In genomic region chr1:85692730-85693314, GRCh38 we compare ENCODE assay signal across 8 cellular contexts. TPM values are rescaled to one million over a fixed set of nuclear protein-coding genes. Genes with fewer than 3 reads are reported as not detected.
DNase-seq lines count a peak whose midpoint lies in the region; ATAC-seq, FAIRE-seq and TF ChIP-seq lines count a peak whose summit lies in the region.

No MANE protein-coding gene starts in this region.

- no peak overlapping the region for H3K56ac ChIP-seq in H1 (replicated peaks; ENCODE audit: insufficient read length, low read depth, low read length)

- H3K18ac ChIP-seq in H1 (ENCODE audit: extremely low read depth, low read length), result no peak overlapping the region

- H3K4ac ChIP-seq in H1 (replicated peaks; ENCODE audit: insufficient read length, low read depth, low read length), result no peak overlapping the region

- 84% methylated on average over 1 of the region's 1 CpG; no CpG with 5 or more reads in 1 of the 2 experiments for WGBS in H1 (ENCODE audit: extremely low coverage in 1 of 2, insufficient coverage in 1 of 2, insufficient read length in 1 of 2, insufficient replicate concordance in 2 of 2, low coverage in 1 of 2, low lambda C conversion rate in 2 of 2, missing lambda C conversion rate in 1 of 2), 2 experiments
- WGBS in psoas muscle, 3 donors, result 43 to 74% (median 65%) methylated on average over 1 of the region's 1 CpG

- H3K23ac ChIP-seq in H1 (ENCODE audit: insufficient read length), result no peak overlapping the region

- H3K4me3 Mint-ChIP-seq in naive thymus-derived CD8-positive, alpha-beta T cell, result no peak overlapping the region

- no peak overlapping the region for H2BK20ac ChIP-seq in H1 (ENCODE audit: low read length)

- H2AK5ac ChIP-seq in H1 (ENCODE audit: low read depth, low read length), result no peak overlapping the region

- peaks cover 12 to 37% (median 24%) of the 10 kb centered on the region in 4 donors for H3K4me1 Mint-ChIP-seq in naive thymus-derived CD8-positive, alpha-beta T cell

- no peaks in the 10 kb centered on the region for H3K27me3 ChIP-seq in H1 (replicated peaks in 1 of 4; ENCODE audit: control insufficient read depth in 3 of 4, extremely low read depth in 1 of 4, insufficient read depth in 3 of 4, low read length in 3 of 4)
- H3K27me3 ChIP-seq in psoas muscle (ENCODE audit: insufficient read depth in 3 of 3, low read length in 2 of 3), result no peaks in the 10 kb centered on the region

- no peak overlapping the region for H4K8ac ChIP-seq in H1 (ENCODE audit: extremely low read depth, insufficient read depth, low read length)

- POLR2A ChIA-PET in H1 (lab: Charles Lee; ENCODE audit: partially characterized antibody), result interaction anchor here (0.8 to 2.3 kb wide), 5 partner anchors 9 to 112 kb away, joined by 3 to 14 read pairs (median 3); partner anchors contain the start of genes CCN1 and ZNHIT6
- POLR2A ChIA-PET in naive thymus-derived CD8-positive, alpha-beta T cell (lab: Charles Lee), result no interaction called here

- intact Hi-C loops in psoas muscle (cut with DNase I), result loop anchor here (1.0 to 10.0 kb wide), 4 partner anchors 76 to 386 kb away; no protein-coding TSS in a partner anchor

- no peaks in the 10 kb centered on the region for H3K9me3 ChIP-seq in H1 (ENCODE audit: insufficient read depth in 2 of 2, low read depth in 1 of 2, low read length in 1 of 2)
- H3K9me3 ChIP-seq in psoas muscle, result no peaks in the 10 kb centered on the region

- no peaks in the 10 kb centered on the region for H3K23me2 ChIP-seq in H1 (ENCODE audit: low read depth, low read length)

- H3K36me3 Mint-ChIP-seq in naive thymus-derived CD8-positive, alpha-beta T cell, result peaks cover 0 to 71% (median 25%) of the 10 kb centered on the region in 3 donors

- H3K27ac Mint-ChIP-seq in naive thymus-derived CD8-positive, alpha-beta T cell, result peak overlapping the region in 2 of 10 donors; percentile 5 to 22

- H3K27me3 Mint-ChIP-seq in naive thymus-derived CD8-positive, alpha-beta T cell, result no peaks in the 10 kb centered on the region

- no peak overlapping the region for H4K5ac ChIP-seq in H1 (ENCODE audit: insufficient read length, low read depth, low read length)

- H2BK15ac ChIP-seq in H1 (ENCODE audit: low read length), result no peak overlapping the region

- no peak overlapping the region for H3K4me2 ChIP-seq in H1 (ENCODE audit: insufficient read depth in 1 of 2, low read depth in 2 of 2, low read length in 2 of 2)

- TF ChIP-seq CTCF in H1 (IDR thresholded peaks at IDR 0.05; ENCODE audit: control extremely low read depth in 1 of 3, insufficient read depth in 1 of 3, low read depth in 1 of 3, low read length in 3 of 3), result peak in 2 of 3 experiments; percentile 6 to 22; a peak in 2 of 4 replicates
- peak; percentile 57 for TF ChIP-seq CTCF in psoas muscle (IDR thresholded peaks at IDR 0.05)
- TF ChIP-seq CTCF in GM20000 (IDR thresholded peaks at IDR 0.05; ENCODE audit: extremely low read depth, missing control alignments), result no peak

- no peaks in the 10 kb centered on the region for H3K79me1 ChIP-seq in H1 (ENCODE audit: low read depth, low read length)

- no peak overlapping the region for H2AFZ ChIP-seq in H1 (ENCODE audit: low read length)

- H3K9ac ChIP-seq in H1 (replicated peaks in 1 of 4; ENCODE audit: extremely low read depth in 1 of 4, low read depth in 3 of 4, low read length in 3 of 4), result no peak overlapping the region

- H4K91ac ChIP-seq in H1 (replicated peaks; ENCODE audit: insufficient read length, low read length), result no peak overlapping the region

- no peak for TF ChIP-seq POLR2A in H1 (IDR thresholded peaks at IDR 0.05; ENCODE audit: control extremely low read depth in 1 of 2, low read depth in 2 of 2, low read length in 2 of 2)

- H2BK5ac ChIP-seq in H1 (ENCODE audit: low read depth, low read length), result no peak overlapping the region

- H3K27ac ChIP-seq in H1 (ENCODE audit: low read depth, low read length) (no peak overlapping the region), psoas muscle (no peak overlapping the region)

- H3K4me3 ChIP-seq in H1 (ENCODE audit: extremely low read depth in 1 of 4, insufficient read depth in 2 of 4, low read depth in 3 of 4, low read length in 4 of 4) (no peak overlapping the region), psoas muscle (no peak overlapping the region)

- no peaks in the 10 kb centered on the region for H3K4me1 ChIP-seq in H1 (replicated peaks in 1 of 4; ENCODE audit: control insufficient read depth in 3 of 4, insufficient read depth in 4 of 4, low read length in 3 of 4)
- peaks cover 9% of the 10 kb centered on the region for H3K4me1 ChIP-seq in psoas muscle

- peak; percentile 52 for DNase-seq in GM03348 (ENCODE audit: low spot score)
- peak; percentile 36 for DNase-seq in NCI-H1694 treated with DMSO at 0.1 percent for 48 hours (lab: John Stamatoyannopoulos, UW)
- DNase-seq in H1 (ENCODE audit: low read depth in 1 of 2, low spot score in 2 of 2), result no peak
- DNase-seq in psoas muscle, result no peak
- no peak for DNase-seq in activated gamma-delta T cell (lab: John Stamatoyannopoulos, UW)
- no peak for DNase-seq in naive thymus-derived CD8-positive, alpha-beta T cell
- no peak for DNase-seq in GM20000 (ENCODE audit: low spot score)

- H2BK12ac ChIP-seq in H1 (ENCODE audit: low read depth, low read length), result no peak overlapping the region

- FAIRE-seq in H1 (lab: Jason Lieb, UNC), result no peak

- H3K36me3 ChIP-seq in H1 (ENCODE audit: control insufficient read depth in 2 of 4, insufficient read depth in 4 of 4, low read length in 3 of 4) (peaks cover 0 to 7% (median 0%) of the 10 kb centered on the region in 4 experiments; a peak in 4 of 8 replicates), psoas muscle (ENCODE audit: insufficient read depth in 1 of 2, low read depth in 1 of 2) (peaks cover 0 to 5% of the 10 kb centered on the region in 2 donors)

- CTCF ChIA-PET in H1 (lab: Charles Lee; ENCODE audit: partially characterized antibody), result interaction anchor here (0.6 to 3.3 kb wide), 50 partner anchors 10 to 1726 kb away, joined by 3 to 25 read pairs (median 4); partner anchors contain the start of genes C1orf52 and ZNHIT6

- ATAC-seq in psoas muscle (peak in 1 of 4 donors; percentile 58), GM21737 (IDR thresholded peaks at IDR 0.05; ENCODE audit: unreplicated experiment) (no peak)
- ATAC-seq in naive thymus-derived CD8-positive, alpha-beta T cell, result no peak

- no peaks in the 10 kb centered on the region; a peak in 1 of 4 replicates for H3K79me2 ChIP-seq in H1 (ENCODE audit: control insufficient read depth in 1 of 2, insufficient read depth in 2 of 2, low read length in 2 of 2)

- no peaks in the 10 kb centered on the region for H3K9me3 Mint-ChIP-seq in naive thymus-derived CD8-positive, alpha-beta T cell

- no peaks in the 10 kb centered on the region for H4K20me1 ChIP-seq in H1 (replicated peaks in 1 of 2; ENCODE audit: control insufficient read depth in 1 of 2, insufficient read depth in 2 of 2, low read length in 2 of 2)

- TF ChIP-seq RAD21 in H1 (IDR thresholded peaks at IDR 0.05 in 1 of 2, conservative IDR thresholded peaks at IDR 0.05 in 1 of 2; ENCODE audit: low read depth in 2 of 2, low read length in 2 of 2), result peak in 1 of 2 experiments; percentile 45; a peak in 3 of 4 replicates

- TF ChIP-seq EP300 in H1 (IDR thresholded peaks at IDR 0.05; ENCODE audit: borderline replicate concordance in 1 of 2, low read depth in 2 of 2, low read length in 2 of 2), result no peak

- no peak overlapping the region for H2BK120ac ChIP-seq in H1 (replicated peaks; ENCODE audit: low read depth, low read length)

- no peak overlapping the region for H3K14ac ChIP-seq in H1 (ENCODE audit: insufficient read length)

TF ChIP-seq in H1, 55 proteins besides CTCF, POLR2A, EP300 and RAD21:
- TF ChIP-seq POLR2AphosphoS5 (IDR thresholded peaks at IDR 0.05; ENCODE audit: low read depth, low read length), result no peak

RNA-seq across cellular contexts. Expression of gene ZNHIT6, which starts 15.4 kb away (rescaled TPM):
- total RNA-seq in H1 (2021; fragmentation: NEBNext Ultra II Directional; extraction: Animal tissue kit (Norgen Biotek cat#: 25700)), result 17.2 and 17.3 TPM in 2 replicates
- polyA plus RNA-seq in H1 (2011; rRNA removed) (3.5 and 5.9 TPM in 2 replicates), psoas muscle (10 to 100 TPM in 1 of 3 donors, 1 to 10 TPM in 2; 3.6 to 12.3 (median 6.1) TPM)
- 6.8 TPM for polyA plus RNA-seq in H1 (2011; cell fraction: cytosol; rRNA removed)
- 5.5 TPM for polyA plus RNA-seq in H1 (2011; cell fraction: nucleus; rRNA removed)
- polyA plus RNA-seq in H1 (2012, experiment 1 of 2), result 9.8 to 14.4 TPM (median 11.5 TPM) in 4 replicates
- polyA plus RNA-seq in H1 (2012, experiment 2 of 2), result 1.3 TPM
- 11.3 TPM for polyA plus RNA-seq in H1 (2013, experiment 1 of 2)
- polyA plus RNA-seq in H1 (2013, experiment 2 of 2), result 11.3 TPM
- 3.2 and 4.5 TPM in 2 replicates for polyA minus RNA-seq in H1 (2011; rRNA and poly(A)+ RNA removed)
- 4.2 TPM for polyA minus RNA-seq in H1 (2011; cell fraction: cytosol; rRNA and poly(A)+ RNA removed)
- polyA minus RNA-seq in H1 (2011; cell fraction: nucleus; rRNA and poly(A)+ RNA removed), result 9.4 TPM
- 10 to 100 TPM; 12.2 to 13.5 (median 12.7) TPM for total RNA-seq in psoas muscle
- 10 to 100 TPM; 25.8 to 26.1 TPM for total RNA-seq in naive thymus-derived CD8-positive, alpha-beta T cell
- polyA plus RNA-seq in naive thymus-derived CD8-positive, alpha-beta T cell, result 10 to 100 TPM; 19.0 to 23.3 (median 23.2) TPM

Comparison
In these comparisons a context has a peak if more than half of its experiments do, and no peak if none do; other contexts are left out.
1. DNase-seq: peak in GM03348 (single experiment) and NCI-H1694 treated with DMSO at 0.1 percent for 48 hours (single experiment); none in H1 (0 of 2), psoas muscle (0 of 2), activated gamma-delta T cell (single experiment), naive thymus-derived CD8-positive, alpha-beta T cell (0 of 10) and GM20000 (single experiment).